18 cellular contexts compared by ENCODE assay signal in the genomic region with DNA sequence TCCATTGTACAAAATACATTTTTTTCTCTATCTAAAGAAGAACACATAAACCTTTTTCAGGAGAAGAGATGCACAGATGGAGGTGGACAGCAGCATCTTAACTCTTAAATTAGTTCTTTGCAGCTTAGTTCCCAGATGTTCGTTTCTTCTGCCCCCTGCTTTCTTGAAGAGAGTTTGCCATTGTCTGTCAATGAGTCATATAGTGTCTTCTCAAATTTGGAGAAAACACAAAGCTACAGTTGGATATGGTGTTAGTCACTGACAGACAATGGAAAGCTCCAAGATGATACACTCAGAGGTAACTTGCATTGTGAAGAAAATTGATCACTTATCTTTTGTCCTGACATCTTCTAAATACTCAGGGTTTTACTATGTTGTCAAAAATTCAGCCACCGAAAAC. TPM values are rescaled to one million over a fixed set of nuclear protein-coding genes. Genes with fewer than 3 reads are reported as not detected.
DNase-seq lines count a peak whose midpoint lies in the region; ATAC-seq, FAIRE-seq and TF ChIP-seq lines count a peak whose summit lies in the region.
"Had no signal": no experiment of that assay in that cellular context is flagged by ENCODE, and none has a peak within 500 bp of the region (broad histone marks: within the 10 kb centered on the region; RNA-seq: fewer than 3 reads in every experiment).

No MANE protein-coding gene starts in this region.

- H3K18ac ChIP-seq in IMR-90 (ENCODE audit: low read depth, low read length) (no peak overlapping the region), neuronal stem cell (ENCODE audit: low read length) (no peak overlapping the region)

- no peak overlapping the region for H4K91ac ChIP-seq in IMR-90 (ENCODE audit: insufficient read depth, low read depth, low read length)
- no peak overlapping the region for H4K91ac ChIP-seq in neuronal stem cell (ENCODE audit: low read depth, low read length, poor library complexity)

- H3K9me1 ChIP-seq in IMR-90 (ENCODE audit: insufficient read depth, low read length) = no peaks in the 10 kb centered on the region

- H3K14ac ChIP-seq in IMR-90 (replicated peaks; ENCODE audit: low read depth, low read length) (no peak overlapping the region), neuronal stem cell (ENCODE audit: low read length) (no peak overlapping the region)

- no peak overlapping the region for H3K27ac ChIP-seq in IMR-90 (ENCODE audit: insufficient read depth, low read length)
- H3K27ac ChIP-seq in neuronal stem cell (replicated peaks; ENCODE audit: low read length) = no peak overlapping the region
- H3K27ac ChIP-seq: heart right ventricle, suprapubic skin had no signal

- H2BK5ac ChIP-seq in IMR-90 (ENCODE audit: low read depth, low read length, poor library complexity, severe bottlenecking) (no peak overlapping the region), neuronal stem cell (ENCODE audit: low read length) (no peak overlapping the region)

- no CpG with 5 or more reads among the region's 2 CpGs for WGBS in IMR-90 (ENCODE audit: extremely low coverage in 2 of 2, insufficient read length in 1 of 2), 2 experiments
- WGBS in neuronal stem cell (ENCODE audit: extremely low coverage in 2 of 2, insufficient read length in 2 of 2, insufficient replicate concordance in 1 of 2), 2 donors = no CpG with 5 or more reads among the region's 2 CpGs

- no peaks in the 10 kb centered on the region for H3K27me3 ChIP-seq in IMR-90 (ENCODE audit: control insufficient read depth, insufficient read depth, low read length)
- H3K27me3 ChIP-seq in neuronal stem cell (ENCODE audit: control insufficient read depth in 3 of 3, insufficient read depth in 3 of 3, low read depth in 1 of 3, low read length in 3 of 3) = no peaks in the 10 kb centered on the region
- H3K27me3 ChIP-seq: heart right ventricle, suprapubic skin had no signal

- H2BK120ac ChIP-seq in IMR-90 (ENCODE audit: low read depth, low read length) (no peak overlapping the region), neuronal stem cell (ENCODE audit: low read depth, low read length) (no peak overlapping the region)

- intact Hi-C loops in IMR-90 (cut with micrococcal nuclease) = no loop called here

- H3K36me3 ChIP-seq in IMR-90 (ENCODE audit: control insufficient read depth, insufficient read depth, low read length) (no peaks in the 10 kb centered on the region), neuronal stem cell (replicated peaks in 1 of 2; ENCODE audit: control insufficient read depth in 2 of 2, insufficient read depth in 2 of 2, low read length in 2 of 2) (peaks cover 0 to 2% of the 10 kb centered on the region in 2 donors)
- H3K36me3 ChIP-seq: heart right ventricle, suprapubic skin had no signal

- TF ChIP-seq POLR2A in IMR-90 (IDR thresholded peaks at IDR 0.05; ENCODE audit: low read depth, low read length) (no peak), GM12892 (IDR thresholded peaks at IDR 0.05; ENCODE audit: low read depth, low read length) (no peak)

- no peak for TF ChIP-seq CTCF in IMR-90 (conservative IDR thresholded peaks at IDR 0.05; ENCODE audit: low read depth, low read length)
- peak; percentile 19 for TF ChIP-seq CTCF in cardiac fibroblast (IDR thresholded peaks at IDR 0.05; ENCODE audit: low read depth, low read length)

- H3K4me3 ChIP-seq in IMR-90 (ENCODE audit: insufficient read depth, low read depth, low read length) (no peak overlapping the region), cardiac fibroblast (replicated peaks in 1 of 2; ENCODE audit: low read depth in 2 of 2, low read length in 2 of 2) (no peak overlapping the region), neuronal stem cell (ENCODE audit: low read length in 2 of 2) (no peak overlapping the region)
- H3K4me3 ChIP-seq: heart right ventricle, suprapubic skin had no signal

- H4K5ac ChIP-seq in IMR-90 (ENCODE audit: low read depth, low read length) = no peak overlapping the region

- H4K20me1 ChIP-seq in IMR-90 (ENCODE audit: insufficient read depth, low read length) = no peaks in the 10 kb centered on the region

- H2BK20ac ChIP-seq in IMR-90 (ENCODE audit: low read depth, low read length) = no peak overlapping the region

- dilution Hi-C loops in IMR-90 (cut with HindIII; ENCODE audit: low sequenced_read_pairs, unreplicated experiment) = no loop called here

- in situ Hi-C loops in IMR-90 (cut with MboI; ENCODE audit: low sequenced_read_pairs) = no loop called here

- H3K4me2 ChIP-seq in IMR-90 (ENCODE audit: low read depth, low read length) (no peak overlapping the region), neuronal stem cell (ENCODE audit: insufficient read depth, low read length, poor library complexity, severe bottlenecking) (no peak overlapping the region)

- H3K79me1 ChIP-seq in IMR-90 (ENCODE audit: low read depth in 1 of 2, low read length in 2 of 2) (no peaks in the 10 kb centered on the region), neuronal stem cell (ENCODE audit: low read depth, low read length) (no peaks in the 10 kb centered on the region)

- no peak overlapping the region for H3K56ac ChIP-seq in IMR-90 (ENCODE audit: extremely low read depth, insufficient read depth, low read length)

- POLR2A ChIA-PET in IMR-90 (lab: Charles Lee; ENCODE audit: unreplicated experiment) = no interaction called here

- TF ChIP-seq RAD21 in IMR-90 (IDR thresholded peaks at IDR 0.05; ENCODE audit: low read length) = no peak

- H3K9me3 ChIP-seq in IMR-90 (ENCODE audit: control insufficient read depth, insufficient read depth, low read length) (no peaks in the 10 kb centered on the region), neuronal stem cell (replicated peaks in 1 of 2; ENCODE audit: control insufficient read depth in 2 of 2, insufficient read depth in 1 of 2, low read depth in 1 of 2, low read length in 2 of 2) (no peaks in the 10 kb centered on the region)
- H3K9me3 ChIP-seq: heart right ventricle, suprapubic skin had no signal

- H3K4me1 ChIP-seq in IMR-90 (ENCODE audit: control insufficient read depth, insufficient read depth, low read length) = no peaks in the 10 kb centered on the region
- H3K4me1 ChIP-seq in neuronal stem cell (ENCODE audit: control insufficient read depth in 2 of 2, insufficient read depth in 1 of 2, low read depth in 1 of 2, low read length in 2 of 2) = no peaks in the 10 kb centered on the region
- H3K4me1 ChIP-seq: heart right ventricle, suprapubic skin had no signal

- BruUV-seq in IMR-90 (replicated peaks; lab: Mats Ljungman, UMichigan) = no TSS peak

- no peak overlapping the region for H2AK9ac ChIP-seq in IMR-90 (replicated peaks; ENCODE audit: low read depth, low read length, poor library complexity)

- no peak for ATAC-seq in IMR-90 (ENCODE audit: low read depth)
- no peak for ATAC-seq in HG02981 (IDR thresholded peaks at IDR 0.05; ENCODE audit: unreplicated experiment)
- ATAC-seq: heart right ventricle had no signal

- H4K8ac ChIP-seq in IMR-90 (ENCODE audit: low read depth in 2 of 2, low read length in 2 of 2) (no peak overlapping the region), neuronal stem cell (ENCODE audit: low read depth, low read length) (no peak overlapping the region)

- CTCF ChIA-PET in IMR-90 (lab: Yijun Ruan, JAX) = interaction anchor here (0.6 to 0.7 kb wide), 2 partner anchors 17 to 257 kb away, joined by 3 to 6 read pairs; no protein-coding TSS in a partner anchor

- FAIRE-seq in GM12892 (lab: Jason Lieb, UNC) = no peak
- FAIRE-seq: TTC549 had no signal

- H2AFZ ChIP-seq in IMR-90 (replicated peaks; ENCODE audit: low read length, poor library complexity) (no peak overlapping the region), neuronal stem cell (ENCODE audit: low read length) (peak overlapping the region; percentile 8)

- H2BK15ac ChIP-seq in IMR-90 (ENCODE audit: low read depth, low read length) = no peak overlapping the region
- no peak overlapping the region for H2BK15ac ChIP-seq in neuronal stem cell (ENCODE audit: low read length)

- no peak overlapping the region for H3K9ac ChIP-seq in IMR-90 (ENCODE audit: low read depth, low read length)
- H3K9ac ChIP-seq in neuronal stem cell (ENCODE audit: low read depth, low read length, poor library complexity) = no peak overlapping the region

- DNase-seq in EH (ENCODE audit: low read depth) = peak; percentile 60
- peak; percentile 63 for DNase-seq in IMR-90
- peak in 1 of 2 donors; percentile 71 for DNase-seq in cardiac fibroblast (ENCODE audit: low read depth in 2 of 2)
- no peak for DNase-seq in neuronal stem cell (ENCODE audit: low spot score)
- DNase-seq in 8988T = no peak
- DNase-seq in GM12892 (ENCODE audit: insufficient read length) = no peak
- no peak for DNase-seq in activated CD4-positive, alpha-beta T cell treated with anti-CD3 and anti-CD28 coated beads, Interleukin-2, amount 50 U/mL, for 48 hours
- DNase-seq: activated CD4-positive, alpha-beta T cell treated with anti-CD3 and anti-CD28 coated beads, Interleukin-2, amount 10 ng/mL, durations not matched to agents 24 days and 14 days; activated gamma-delta T cell treated with Interleukin-2 at 50 U/mL for 16 hours; AML-193; DND-41; heart right ventricle; NCI-H2029 treated with DMSO at 0.1 percent for 48 hours; NCI-H510A treated with DMSO at 0.1 percent for 48 hours; nucleus accumbens had no signal

- H3K4ac ChIP-seq in IMR-90 (ENCODE audit: low read depth, low read length) (no peak overlapping the region), neuronal stem cell (ENCODE audit: low read length) (no peak overlapping the region)

- H2BK12ac ChIP-seq in neuronal stem cell (ENCODE audit: low read length) = no peak overlapping the region

- H3K23ac ChIP-seq in IMR-90 (ENCODE audit: low read depth, low read length) (no peak overlapping the region), neuronal stem cell (ENCODE audit: low read depth, low read length, poor library complexity) (no peak overlapping the region)

- H2AK5ac ChIP-seq in IMR-90 (ENCODE audit: low read depth, low read length) (no peak overlapping the region), neuronal stem cell (ENCODE audit: low read depth, low read length) (no peak overlapping the region)

TF ChIP-seq in IMR-90, 13 proteins besides CTCF, POLR2A, EP300 and RAD21 (continues in another document):
- TF ChIP-seq NFE2L2 (IDR thresholded peaks at IDR 0.05; ENCODE audit: low read depth, low read length) = no peak
- TF ChIP-seq RFX5 (IDR thresholded peaks at IDR 0.05; ENCODE audit: low read depth, low read length) = no peak
- no peak for TF ChIP-seq BHLHE40 (IDR thresholded peaks at IDR 0.05; ENCODE audit: low read depth, low read length)
- no peak for TF ChIP-seq CHD1 (IDR thresholded peaks at IDR 0.05; ENCODE audit: low read depth, low read length)
- TF ChIP-seq MXI1 (IDR thresholded peaks at IDR 0.05; ENCODE audit: borderline replicate concordance, low read depth, low read length) = no peak

RNA-seq across cellular contexts. Expression of a gene that starts 48.8 kb away (rescaled TPM):
- total RNA-seq in IMR-90 (2012; rRNA removed) = 1.3 and 1.4 TPM in 2 replicates
- polyA plus RNA-seq in IMR-90 (2012; rRNA removed) = 2.9 and 3.0 TPM in 2 replicates
- 1.4 and 1.9 TPM in 2 replicates for polyA plus RNA-seq in IMR-90 (2012; cell fraction: cytosol; rRNA removed)
- polyA plus RNA-seq in IMR-90 (2012; cell fraction: nucleus; rRNA removed; ENCODE audit: low replicate concordance) = 0.77 and 1.4 TPM in 2 replicates
- polyA plus RNA-seq in neuronal stem cell (2013, experiment 1 of 2) = 1.2 TPM
- polyA plus RNA-seq in neuronal stem cell (2013, experiment 2 of 2) = 1.3 TPM
- not detected for polyA plus RNA-seq in GM12892 (2012; ENCODE audit: missing spikeins)
- total RNA-seq: activated CD4-positive, alpha-beta T cell treated with anti-CD3 and anti-CD28 coated beads, Interleukin-2, amount 10 ng/mL, durations not matched to agents 24 days and 14 days had no signal

Comparison
In these comparisons a context has a peak if more than half of its experiments do, and no peak if none do; other contexts are left out.
1. DNase-seq: peak in EH (single experiment) and IMR-90 (single experiment); none in neuronal stem cell (single experiment), 8988T (single experiment), GM12892 (single experiment) and activated CD4-positive, alpha-beta T cell treated with anti-CD3 and anti-CD28 coated beads, Interleukin-2, amount 50 U/mL, for 48 hours (0 of 2).